18 cellular contexts compared by ENCODE assay signal in the genomic region with DNA sequence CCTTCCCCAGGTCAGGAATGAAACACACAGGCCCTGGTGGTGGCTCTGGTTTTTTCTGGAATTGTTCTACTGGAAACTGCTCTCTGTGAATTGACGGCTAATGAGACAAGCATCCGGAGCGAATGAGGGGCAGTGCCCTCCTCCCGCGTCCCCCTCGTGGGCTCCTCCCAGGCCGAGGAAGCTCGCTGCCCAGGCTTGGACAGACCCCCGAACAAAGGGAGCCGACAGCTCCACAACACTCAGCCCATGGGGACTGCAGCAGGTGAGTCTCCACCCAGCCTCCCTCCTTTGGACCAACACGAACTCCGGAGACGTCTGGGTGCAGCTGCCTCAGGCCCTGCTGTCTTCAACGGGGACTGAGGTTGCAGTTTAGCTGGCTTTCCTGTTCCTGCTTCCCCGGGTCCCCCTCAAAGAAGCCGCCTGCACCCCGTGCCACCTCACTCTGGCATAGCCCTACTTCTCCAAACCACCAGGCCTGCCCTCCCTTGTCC. TPM values are rescaled to one million over a fixed set of nuclear protein-coding genes. Genes with fewer than 3 reads are reported as not detected.
A peak's percentile ranks its signal among the peaks of the same experiment; 100 is the strongest.
DNase-seq lines count a peak whose midpoint lies in the region; ATAC-seq and TF ChIP-seq lines count a peak whose summit lies in the region.
"Had no signal": no experiment of that assay in that cellular context is flagged by ENCODE, and none has a peak within 500 bp of the region (broad histone marks: within the 10 kb centered on the region; RNA-seq: fewer than 3 reads in every experiment).

No MANE protein-coding gene starts in this region.

- peak overlapping the region; percentile 64 for H3K4me3 ChIP-seq in left ventricle myocardium inferior
- no peak overlapping the region for H3K4me3 ChIP-seq in H7 (ENCODE audit: insufficient read depth, low read depth, low read length)

- no peaks in the 10 kb centered on the region for H3K36me3 ChIP-seq in left ventricle myocardium inferior
- H3K36me3 ChIP-seq in H7 (replicated peaks; ENCODE audit: control insufficient read depth, insufficient read depth, low read length): no peaks in the 10 kb centered on the region

- ATAC-seq in Right ventricle myocardium superior (ENCODE audit: poor library complexity): no peak
- peak in 1 of 2 donors; percentile 28 for ATAC-seq in naive thymus-derived CD8-positive, alpha-beta T cell
- ATAC-seq: effector memory CD8-positive, alpha-beta T cell had no signal

- TF ChIP-seq CTCF in left ventricle myocardium inferior (IDR thresholded peaks at IDR 0.05; ENCODE audit: borderline replicate concordance): no peak

- peaks cover 32 to 78% (median 51%) of the 10 kb centered on the region in 5 donors for H3K27me3 Mint-ChIP-seq in naive thymus-derived CD8-positive, alpha-beta T cell

- no peaks in the 10 kb centered on the region for H3K9me3 ChIP-seq in left ventricle myocardium inferior (replicated peaks)

- H3K36me3 Mint-ChIP-seq in naive thymus-derived CD8-positive, alpha-beta T cell: peaks cover 0 to 5% (median 0%) of the 10 kb centered on the region in 3 donors
- H3K36me3 Mint-ChIP-seq: memory B cell had no signal

- no peaks in the 10 kb centered on the region for H3K9me3 Mint-ChIP-seq in naive thymus-derived CD8-positive, alpha-beta T cell
- H3K9me3 Mint-ChIP-seq: CD4-positive, alpha-beta T cell; effector memory CD8-positive, alpha-beta T cell; memory B cell had no signal

- H3K27me3 ChIP-seq in left ventricle myocardium inferior (ENCODE audit: low read depth) (no peaks in the 10 kb centered on the region), H7 (ENCODE audit: control insufficient read depth, insufficient read depth, low read length) (no peaks in the 10 kb centered on the region)

- H3K4me3 Mint-ChIP-seq in naive thymus-derived CD8-positive, alpha-beta T cell: peak overlapping the region in 8 of 10 donors; percentile 36 to 63 (median 42)
- H3K4me3 Mint-ChIP-seq: CD4-positive, alpha-beta T cell; effector memory CD8-positive, alpha-beta T cell; memory B cell had no signal

- peak overlapping the region; percentile 60 for H3K27ac ChIP-seq in left ventricle myocardium inferior (replicated peaks)
- H3K27ac ChIP-seq: HL-60 had no signal

- DNase-seq in left ventricle myocardium inferior: no peak
- no peak for DNase-seq in Right ventricle myocardium superior
- DNase-seq in islet precursor cell: peak; percentile 51
- no peak for DNase-seq in naive thymus-derived CD8-positive, alpha-beta T cell
- DNase-seq in H7: no peak
- no peak for DNase-seq in SK-N-DZ (ENCODE audit: low spot score)
- no peak for DNase-seq in NCI-H128 (lab: John Stamatoyannopoulos, UW; ENCODE audit: unreplicated experiment)
- DNase-seq in NCI-H2107 treated with DMSO at 0.1 percent for 48 hours (lab: John Stamatoyannopoulos, UW; ENCODE audit: unreplicated experiment): no peak
- DNase-seq: ACHN; activated CD4-positive, alpha-beta T cell treated with anti-CD3 and anti-CD28 coated beads, Interleukin-2, amount 50 U/mL, for 1 hour; activated naive CD4-positive, alpha-beta T cell; activated T-cell treated with anti-CD3 and anti-CD28 coated beads for 4 hours; aorta; CD4-positive, alpha-beta T cell; effector memory CD8-positive, alpha-beta T cell; NCI-H2029 had no signal

- POLR2A ChIA-PET in naive thymus-derived CD8-positive, alpha-beta T cell (lab: Charles Lee): no interaction called here

- peaks cover 33% of the 10 kb centered on the region for H3K4me1 ChIP-seq in left ventricle myocardium inferior

- H3K27ac Mint-ChIP-seq in naive thymus-derived CD8-positive, alpha-beta T cell: peak overlapping the region in 1 of 10 donors; percentile 63
- H3K27ac Mint-ChIP-seq: CD4-positive, alpha-beta T cell; effector memory CD8-positive, alpha-beta T cell; memory B cell had no signal

- H3K4me1 Mint-ChIP-seq in naive thymus-derived CD8-positive, alpha-beta T cell: peaks cover 4 to 20% (median 6%) of the 10 kb centered on the region in 4 donors

- intact Hi-C loops in left ventricle myocardium inferior (cut with micrococcal nuclease) (no loop called here), Right ventricle myocardium superior (cut with DNase I) (no loop called here)

RNA-seq across cellular contexts. Expression of a gene that starts 31.3 kb away (rescaled TPM):
- 54.9 TPM for total RNA-seq in left ventricle myocardium inferior
- total RNA-seq in Right ventricle myocardium superior: 49.1 TPM
- total RNA-seq in naive thymus-derived CD8-positive, alpha-beta T cell: 1 to 10 TPM; 9.4 to 9.6 TPM
- polyA plus RNA-seq in naive thymus-derived CD8-positive, alpha-beta T cell: 1 to 10 TPM in 1 of 3 donors, under 1 TPM in 1, not detected in 1; 0.46 to 1.2 TPM
- 67.6 and 107 TPM in 2 replicates for total RNA-seq in H7 (2014; rRNA removed; shearing (Covaris generic))
- 33.0 and 40.3 TPM in 2 replicates for polyA plus RNA-seq in SK-N-DZ (2014; cell fraction: cytosol; rRNA removed)
- 77.8 and 122 TPM in 2 replicates for polyA plus RNA-seq in SK-N-DZ (2014; cell fraction: nucleus; rRNA removed)
